In genomic region chr21:37904879-37905278, GRCh38 we compare ENCODE assay signal across 29 cellular contexts. TPM values are rescaled to one million over a fixed set of nuclear protein-coding genes. Genes with fewer than 3 reads are reported as not detected.
DNase-seq lines count a peak whose midpoint lies in the region; FAIRE-seq and TF ChIP-seq lines count a peak whose summit lies in the region.
"Had no signal": no experiment of that assay in that cellular context is flagged by ENCODE, and none has a peak within 500 bp of the region (broad histone marks: within the 10 kb centered on the region; RNA-seq: fewer than 3 reads in every experiment).

No MANE protein-coding gene starts in this region.

- H3K9me3 ChIP-seq in GM23248 (ENCODE audit: low read depth) (no peaks in the 10 kb centered on the region), H9 (ENCODE audit: control insufficient read depth, low read depth, low read length) (no peaks in the 10 kb centered on the region), testis (no peaks in the 10 kb centered on the region)
- H3K9me3 ChIP-seq: breast epithelium, Caco-2, SK-N-SH, spleen, transverse colon had no signal

- H3K4me1 Mint-ChIP-seq in glutamatergic neuron (ENCODE audit: low read depth, unreplicated experiment) (peaks cover 49% of the 10 kb centered on the region), H9 (peaks cover 6 to 15% of the 10 kb centered on the region in 2 experiments; a peak in 2 of 4 replicates)
- H3K4me1 Mint-ChIP-seq: naive thymus-derived CD4-positive, alpha-beta T cell had no signal

- H4K5ac ChIP-seq in H9 (ENCODE audit: insufficient read length, low read depth, low read length), result no peak overlapping the region

- H3K9me2 ChIP-seq in GM23248 (ENCODE audit: insufficient read depth), result no peaks in the 10 kb centered on the region
- H3K9me2 ChIP-seq: SK-N-SH had no signal

- no peak overlapping the region for H3T11ph ChIP-seq in H9 (ENCODE audit: low read length)

- H2AFZ ChIP-seq in GM23248, result no peak overlapping the region
- H2AFZ ChIP-seq in H9 (ENCODE audit: low read length), result no peak overlapping the region

- TF ChIP-seq POLR2A in testis (IDR thresholded peaks at IDR 0.05), result no peak

- intact Hi-C loops in testis (cut with DNase I; ENCODE audit: low total_unique reads), result no loop called here

- no peak overlapping the region for H4K91ac ChIP-seq in H9 (ENCODE audit: insufficient read length, low read depth, low read length)

- H3K9me3 Mint-ChIP-seq in glutamatergic neuron (ENCODE audit: unreplicated experiment), result peaks cover 2% of the 10 kb centered on the region
- H3K9me3 Mint-ChIP-seq in H9, result no peaks in the 10 kb centered on the region
- H3K9me3 Mint-ChIP-seq: activated CD4-positive, alpha-beta memory T cell treated with anti-CD3 and anti-CD28 coated beads for 36 hours; effector memory CD8-positive, alpha-beta T cell had no signal

- no peak overlapping the region for H3K14ac ChIP-seq in H9 (ENCODE audit: insufficient read depth, low read length)

- no peak overlapping the region for H2BK15ac ChIP-seq in H9 (ENCODE audit: low read depth, low read length)

- H3K36me3 ChIP-seq in GM23248 (ENCODE audit: low read depth) (no peaks in the 10 kb centered on the region), testis (ENCODE audit: low read depth, missing control alignments) (no peaks in the 10 kb centered on the region)
- H3K36me3 ChIP-seq: breast epithelium, spleen, transverse colon had no signal

- H3K4me3 ChIP-seq in GM23248, result no peak overlapping the region
- H3K4me3 ChIP-seq in testis, result no peak overlapping the region
- H3K4me3 ChIP-seq: breast epithelium, spleen, transverse colon had no signal

- no peak overlapping the region for H2BK20ac ChIP-seq in H9 (ENCODE audit: low read depth, low read length, poor library complexity, severe bottlenecking)

- H3K79me2 ChIP-seq in GM23248 (ENCODE audit: insufficient read depth) (no peaks in the 10 kb centered on the region), H9 (ENCODE audit: insufficient read depth, low read length) (no peaks in the 10 kb centered on the region)

- H3K27ac ChIP-seq in GM23248 (no peak overlapping the region), H9 (ENCODE audit: insufficient read length, low read depth, low read length) (no peak overlapping the region), testis (no peak overlapping the region)
- H3K27ac ChIP-seq: breast epithelium, spleen, transverse colon had no signal

- no peak overlapping the region for H3K23ac ChIP-seq in H9 (ENCODE audit: insufficient read length, low read depth, low read length)

- H2BK12ac ChIP-seq in H9 (ENCODE audit: insufficient read length, low read depth, low read length), result no peak overlapping the region

- H4K8ac ChIP-seq in H9 (replicated peaks; ENCODE audit: insufficient read length, low read depth, low read length), result no peak overlapping the region

- H4K20me1 ChIP-seq in GM23248 (ENCODE audit: insufficient read depth) (no peaks in the 10 kb centered on the region), H9 (ENCODE audit: control insufficient read depth, insufficient read depth, insufficient read length) (no peaks in the 10 kb centered on the region)

- H3K27me3 ChIP-seq in GM23248 (replicated peaks; ENCODE audit: insufficient read depth), result peaks cover 22% of the 10 kb centered on the region; the same call in 1 of the 2 replicates
- H3K27me3 ChIP-seq in H9 (ENCODE audit: insufficient read depth, low read length), result no peaks in the 10 kb centered on the region
- no peaks in the 10 kb centered on the region for H3K27me3 ChIP-seq in testis

- H3K9ac ChIP-seq in GM23248, result no peak overlapping the region
- no peak overlapping the region for H3K9ac ChIP-seq in H9 (ENCODE audit: extremely low read depth, insufficient read length, low read length)
- H3K9ac ChIP-seq: SK-N-SH had no signal

- H2AK5ac ChIP-seq in H9 (ENCODE audit: insufficient read length, low read length), result no peak overlapping the region

- no peak overlapping the region for H3K4ac ChIP-seq in H9 (ENCODE audit: low read depth, low read length)

- WGBS in GM23248 (ENCODE audit: low coverage in 1 of 2, low lambda C conversion rate in 2 of 2, missing lambda C conversion rate in 2 of 2), 2 experiments, result 17 to 22% methylated on average over 4 of the region's 4 CpGs
- no CpG with 5 or more reads among the region's 4 CpGs for WGBS in H9 (ENCODE audit: extremely low coverage, insufficient read length, low lambda C conversion rate)
- 45 to 70% methylated on average over 4 of the region's 4 CpGs for WGBS in testis, 2 donors

- no peak overlapping the region for H2BK120ac ChIP-seq in H9 (ENCODE audit: low read depth, low read length, poor library complexity, severe bottlenecking)

- H3K36me3 Mint-ChIP-seq in glutamatergic neuron (ENCODE audit: unreplicated experiment), result no peaks in the 10 kb centered on the region
- no peaks in the 10 kb centered on the region for H3K36me3 Mint-ChIP-seq in H9 (ENCODE audit: insufficient read depth in 1 of 3, low read depth in 3 of 3)
- H3K36me3 Mint-ChIP-seq: activated CD4-positive, alpha-beta memory T cell treated with anti-CD3 and anti-CD28 coated beads for 36 hours; naive thymus-derived CD4-positive, alpha-beta T cell had no signal

- H3K4me1 ChIP-seq in GM23248 (ENCODE audit: insufficient read depth) (no peaks in the 10 kb centered on the region), H9 (ENCODE audit: insufficient read depth, low read length) (no peaks in the 10 kb centered on the region), testis (no peaks in the 10 kb centered on the region)
- H3K4me1 ChIP-seq: breast epithelium, Caco-2, spleen, transverse colon had no signal

- H3F3A ChIP-seq in GM23248 (ENCODE audit: insufficient read depth), result no peaks in the 10 kb centered on the region

- H3K4me3 Mint-ChIP-seq in glutamatergic neuron (ENCODE audit: unreplicated experiment) (peak overlapping the region; percentile 22), H9 (no peak overlapping the region)
- H3K4me3 Mint-ChIP-seq: activated CD4-positive, alpha-beta memory T cell treated with anti-CD3 and anti-CD28 coated beads for 36 hours; effector memory CD8-positive, alpha-beta T cell; naive thymus-derived CD4-positive, alpha-beta T cell had no signal

- no peak overlapping the region for H2BK5ac ChIP-seq in H9 (ENCODE audit: insufficient read length, low read length)

- H3K23me2 ChIP-seq in H9 (ENCODE audit: insufficient read length, low read depth, low read length, poor library complexity, severe bottlenecking), result no peaks in the 10 kb centered on the region

- H3K79me1 ChIP-seq in H9 (ENCODE audit: insufficient read depth, low read depth, low read length, poor library complexity, severe bottlenecking), result no peaks in the 10 kb centered on the region

- H3K27ac Mint-ChIP-seq in glutamatergic neuron (ENCODE audit: unreplicated experiment), result peak overlapping the region; percentile 23
- H3K27ac Mint-ChIP-seq in H9, result no peak overlapping the region
- H3K27ac Mint-ChIP-seq: activated CD4-positive, alpha-beta memory T cell treated with anti-CD3 and anti-CD28 coated beads for 36 hours; effector memory CD8-positive, alpha-beta T cell; naive thymus-derived CD4-positive, alpha-beta T cell had no signal

- in situ Hi-C loops in GM23248 (cut with MboI), result loop anchor here (25.0 kb wide), 1 partner anchor 193 kb away; no protein-coding TSS in a partner anchor

- peak; percentile 39 for DNase-seq in GM23248
- DNase-seq in NCI-H2029 treated with DMSO at 0.1 percent for 48 hours (lab: John Stamatoyannopoulos, UW), result peak; percentile 39
- DNase-seq in glutamatergic neuron, result no peak
- DNase-seq in occipital lobe (lab: John Stamatoyannopoulos, UW), result peak; percentile 26
- no peak for DNase-seq in HTR-8/SVneo (ENCODE audit: insufficient read length, low spot score)
- no peak for DNase-seq in H9
- DNase-seq in testis, result no peak
- DNase-seq: activated CD4-positive, alpha-beta memory T cell treated with anti-CD3 and anti-CD28 coated beads for 36 hours; activated CD4-positive, CD25-positive, alpha-beta regulatory T cell treated with anti-CD3 and anti-CD28 coated beads, Interleukin-2, amount 50 U/mL, for 72 hours; activated CD8-positive, alpha-beta memory T cell treated with anti-CD3 and anti-CD28 coated beads, Interleukin-2, amount 50 U/mL, for 48 hours; activated naive CD4-positive, alpha-beta T cell treated with anti-CD3 and anti-CD28 coated beads, Interleukin-2, amount 50 U/mL, for 16 hours; Caco-2; cortex of kidney; effector memory CD8-positive, alpha-beta T cell; erythroblast; foreskin fibroblast; GDM1; KBM-7; MM.1S; naive thymus-derived CD4-positive, alpha-beta T cell; NCI-H2227 treated with DMSO at 0.1 percent for 48 hours; RPMI8226; SK-N-SH; spleen; T-helper 2 cell; transverse colon had no signal

- H3K27me3 Mint-ChIP-seq in glutamatergic neuron (ENCODE audit: unreplicated experiment) (peaks cover 2% of the 10 kb centered on the region), H9 (ENCODE audit: low read depth) (no peaks in the 10 kb centered on the region)

- no peak for FAIRE-seq in HTR-8/SVneo (lab: Jason Lieb, UNC)
- FAIRE-seq: GM19239 had no signal

- H3K4me2 ChIP-seq in GM23248 (ENCODE audit: unreplicated experiment) (no peak overlapping the region), H9 (ENCODE audit: insufficient read depth, insufficient read length, low read length) (no peak overlapping the region)
- H3K4me2 ChIP-seq: SK-N-SH had no signal

- TF ChIP-seq CTCF in glutamatergic neuron (IDR thresholded peaks at IDR 0.05; ENCODE audit: partially characterized antibody, unreplicated experiment) (no peak), H9 (conservative IDR thresholded peaks at IDR 0.05) (no peak), testis (IDR thresholded peaks at IDR 0.05) (no peak)

- no peak overlapping the region for H3K18ac ChIP-seq in H9 (ENCODE audit: insufficient read length, low read depth, low read length)

- no peak overlapping the region for H3K56ac ChIP-seq in H9 (ENCODE audit: insufficient read length, low read depth, low read length)

RNA-seq across cellular contexts. Expression of gene KCNJ6, which starts 11.4 kb away (rescaled TPM):
- total RNA-seq in GM23248 (2014; rRNA removed; shearing (Covaris generic)), result 0.13 TPM in 1 of 2 replicates, not detected in the other
- polyA plus RNA-seq in GM23248 (2016; fragmentation: Nextera tagmentation; extraction: Ambion mirVana) (0.05 and 0.11 TPM in 2 replicates), testis (ENCODE audit: insufficient read depth, low read depth, low replicate concordance) (0.25 TPM)
- total RNA-seq in glutamatergic neuron (ENCODE audit: unreplicated experiment) (80.5 TPM), occipital lobe (5.3 TPM), H9 (2021) (1.2 and 1.3 TPM in 2 replicates), testis (under 1 TPM; 0.24 to 0.25 TPM)
- total RNA-seq: activated CD4-positive, alpha-beta memory T cell treated with anti-CD3 and anti-CD28 coated beads for 36 hours; breast epithelium; Caco-2; HT1080; naive thymus-derived CD4-positive, alpha-beta T cell had no signal
- polyA plus RNA-seq: SK-N-SH had no signal

Comparison
In these comparisons a context has a peak if more than half of its experiments do, and no peak if none do; other contexts are left out.
1. DNase-seq: peak in GM23248 (single experiment), NCI-H2029 treated with DMSO at 0.1 percent for 48 hours (single experiment) and occipital lobe (single experiment); none in glutamatergic neuron (single experiment), HTR-8/SVneo (single experiment), H9 (single experiment) and testis (single experiment).
2. RNA of gene KCNJ6, which starts 11.4 kb away (total RNA-seq): 80.5 TPM in glutamatergic neuron (single experiment); 5.3 TPM in occipital lobe (single experiment), 1.2 to 1.3 TPM in H9, 0.24 to 0.25 TPM in testis and 0.13 TPM in GM23248; every median in the first group is over 10 times any median in the second.